ENCODE assay signal across 20 cellular contexts in genomic region chr14:93306844-93307243, GRCh38. TPM values are rescaled to one million over a fixed set of nuclear protein-coding genes. Genes with fewer than 3 reads are reported as not detected.
DNase-seq lines count a peak whose midpoint lies in the region; ATAC-seq, FAIRE-seq and TF ChIP-seq lines count a peak whose summit lies in the region.
"Had no signal": no experiment of that assay in that cellular context is flagged by ENCODE, and none has a peak within 500 bp of the region (broad histone marks: within the 10 kb centered on the region; RNA-seq: fewer than 3 reads in every experiment).

No MANE protein-coding gene starts in this region.

- no peak overlapping the region for H2BK5ac ChIP-seq in IMR-90 (ENCODE audit: low read depth, low read length, poor library complexity, severe bottlenecking)

- intact Hi-C loops in IMR-90 (cut with micrococcal nuclease), result no loop called here
- intact Hi-C loops in K562 (cut with micrococcal nuclease), result no loop called here

- peak overlapping the region; percentile 5 to 56 (median 56) for H3K27ac Mint-ChIP-seq in nephron

- H3K4me1 Mint-ChIP-seq in nephron, result peaks cover 34% of the 10 kb centered on the region

- H2BK120ac ChIP-seq in IMR-90 (ENCODE audit: low read depth, low read length), result no peak overlapping the region

- ATAC-seq in IMR-90 (ENCODE audit: low read depth) (no peak), K562 (no peak), HG02973 (IDR thresholded peaks at IDR 0.05; ENCODE audit: unreplicated experiment) (no peak)
- ATAC-seq: GM12878 had no signal

- H3K27me3 ChIP-seq in IMR-90 (ENCODE audit: control insufficient read depth, insufficient read depth, low read length) (no peaks in the 10 kb centered on the region), K562 (ENCODE audit: control insufficient read depth in 2 of 2, insufficient read depth in 2 of 2, low read length in 2 of 2) (no peaks in the 10 kb centered on the region), osteoblast (ENCODE audit: insufficient read depth, low read length) (no peaks in the 10 kb centered on the region)

- H3K9me3 Mint-ChIP-seq in nephron, result no peaks in the 10 kb centered on the region
- H3K9me3 Mint-ChIP-seq: CD4-positive, alpha-beta memory T cell; H9 had no signal

- H3K9ac ChIP-seq in IMR-90 (ENCODE audit: low read depth, low read length) (no peak overlapping the region), K562 (ENCODE audit: insufficient read depth in 1 of 2, low read depth in 2 of 2, low read length in 2 of 2) (no peak overlapping the region; a peak in 1 of 4 replicates)

- H3K9me1 ChIP-seq in IMR-90 (ENCODE audit: insufficient read depth, low read length) (peaks cover 15% of the 10 kb centered on the region), K562 (ENCODE audit: control insufficient read depth, insufficient read depth, low read length) (no peaks in the 10 kb centered on the region)

- H4K5ac ChIP-seq in IMR-90 (ENCODE audit: low read depth, low read length), result no peak overlapping the region

- BruUV-seq in IMR-90 (replicated peaks; lab: Mats Ljungman, UMichigan) (no TSS peak), K562 (replicated peaks; lab: Mats Ljungman, UMichigan) (no TSS peak)

- no peak overlapping the region for H3K27ac ChIP-seq in IMR-90 (ENCODE audit: insufficient read depth, low read length)
- no peak overlapping the region for H3K27ac ChIP-seq in K562 (ENCODE audit: extremely low read depth, low read depth, low read length)
- no peak overlapping the region for H3K27ac ChIP-seq in osteoblast (ENCODE audit: low read depth, low read length)
- H3K27ac ChIP-seq: C4-2B had no signal

- H2BK20ac ChIP-seq in IMR-90 (ENCODE audit: low read depth, low read length), result no peak overlapping the region

- H3K9me3 ChIP-seq in IMR-90 (ENCODE audit: control insufficient read depth, insufficient read depth, low read length) (no peaks in the 10 kb centered on the region), K562 (replicated peaks; ENCODE audit: control insufficient read depth, insufficient read depth, low read depth, low read length) (no peaks in the 10 kb centered on the region), osteoblast (ENCODE audit: low read depth, low read length) (no peaks in the 10 kb centered on the region)

- no peak overlapping the region for H3K4me2 ChIP-seq in IMR-90 (ENCODE audit: low read depth, low read length)
- no peak overlapping the region for H3K4me2 ChIP-seq in K562 (ENCODE audit: insufficient read depth, low read length)
- no peak overlapping the region for H3K4me2 ChIP-seq in osteoblast (ENCODE audit: insufficient read depth, low read length)

- TF ChIP-seq POLR2A in IMR-90 (IDR thresholded peaks at IDR 0.05; ENCODE audit: low read depth, low read length) (no peak), K562 (conservative IDR thresholded peaks at IDR 0.05) (no peak)

- no peak for TF ChIP-seq EP300 in K562 (IDR thresholded peaks at IDR 0.05; ENCODE audit: low read length)

- 0 out of 2 replicates have a peak, but pooled peaks cover under 1% of the 10 kb centered on the region for H3K36me3 ChIP-seq in IMR-90 (ENCODE audit: control insufficient read depth, insufficient read depth, low read length)
- H3K36me3 ChIP-seq in K562 (ENCODE audit: control insufficient read depth, insufficient read depth, low read length), result no peaks in the 10 kb centered on the region
- no peaks in the 10 kb centered on the region for H3K36me3 ChIP-seq in osteoblast (ENCODE audit: insufficient read depth, low read length)

- no peak for FAIRE-seq in K562 (lab: Jason Lieb, UNC)
- FAIRE-seq: A204.1, GM12878, H1 had no signal

- no peak overlapping the region for H4K8ac ChIP-seq in IMR-90 (ENCODE audit: low read depth in 2 of 2, low read length in 2 of 2)

- CTCF ChIA-PET in IMR-90 (lab: Yijun Ruan, JAX), result no interaction called here
- CTCF ChIA-PET in K562 (lab: Yijun Ruan, JAX; ENCODE audit: low intra/inter-chr PET ratio), result interaction anchor here (0.9 kb wide), 1 partner anchor 73 kb away, joined by 3 read pairs; no protein-coding TSS in a partner anchor

- H3K4me3 ChIP-seq in IMR-90 (ENCODE audit: insufficient read depth, low read depth, low read length) (no peak overlapping the region), K562 (no peak overlapping the region), osteoblast (ENCODE audit: insufficient read depth, low read length) (no peak overlapping the region)
- H3K4me3 ChIP-seq: GM12878 had no signal

- DNase-seq in IMR-90 (no peak), K562 (ENCODE audit: extremely low read depth in 1 of 4, low spot score in 3 of 4) (no peak), osteoblast (ENCODE audit: insufficient read length, low spot score, missing footprints) (no peak), DMS53 treated with DMSO at 0.1 percent for 48 hours (lab: John Stamatoyannopoulos, UW; ENCODE audit: unreplicated experiment) (no peak), GM10266 (ENCODE audit: extremely low spot score) (no peak)
- DNase-seq: AML-193; CD4-positive, alpha-beta memory T cell; DMS153; DMS79 treated with DMSO at 0.1 percent for 48 hours; GF-D8; H9; KBM-7 had no signal

- POLR2A ChIA-PET in IMR-90 (lab: Charles Lee; ENCODE audit: unreplicated experiment), result no interaction called here
- POLR2A ChIA-PET in K562 (lab: Yijun Ruan, JAX), result no interaction called here

- H4K91ac ChIP-seq in IMR-90 (ENCODE audit: insufficient read depth, low read depth, low read length), result no peak overlapping the region

- no peak overlapping the region for H3K4ac ChIP-seq in IMR-90 (ENCODE audit: low read depth, low read length)

- H3K14ac ChIP-seq in IMR-90 (replicated peaks; ENCODE audit: low read depth, low read length), result no peak overlapping the region

- in situ Hi-C loops in IMR-90 (cut with MboI; ENCODE audit: low sequenced_read_pairs) (loop anchor here (25.0 kb wide), 1 partner anchor 1795 kb away; the partner anchor contains the start of gene PPP4R3A), K562 (cut with MboI) (no loop called here)

- H3K27me3 Mint-ChIP-seq in nephron (ENCODE audit: low read depth), result no peaks in the 10 kb centered on the region
- H3K27me3 Mint-ChIP-seq: CD4-positive, alpha-beta memory T cell had no signal

- dilution Hi-C loops in IMR-90 (cut with HindIII; ENCODE audit: low sequenced_read_pairs, unreplicated experiment), result no loop called here

- no peak overlapping the region for H3K23ac ChIP-seq in IMR-90 (ENCODE audit: low read depth, low read length)

- no peaks in the 10 kb centered on the region for H3K36me3 Mint-ChIP-seq in nephron (ENCODE audit: low read depth)

- no peak overlapping the region for H2AK5ac ChIP-seq in IMR-90 (ENCODE audit: low read depth, low read length)

- H3K4me3 Mint-ChIP-seq in nephron, result no peak overlapping the region
- H3K4me3 Mint-ChIP-seq: CD4-positive, alpha-beta memory T cell; H9 had no signal

- H2AK9ac ChIP-seq in IMR-90 (replicated peaks; ENCODE audit: low read depth, low read length, poor library complexity), result no peak overlapping the region

- peaks cover 11% of the 10 kb centered on the region for H3K4me1 ChIP-seq in IMR-90 (ENCODE audit: control insufficient read depth, insufficient read depth, low read length)
- H3K4me1 ChIP-seq in K562 (replicated peaks in 1 of 2; ENCODE audit: control insufficient read depth in 2 of 2, insufficient read depth in 2 of 2, low read length in 2 of 2), result peaks cover 0 to 27% of the 10 kb centered on the region in 2 experiments; a peak in 4 of 5 replicates
- peaks cover 25% of the 10 kb centered on the region for H3K4me1 ChIP-seq in osteoblast (ENCODE audit: insufficient read depth, low read length)

- H2BK15ac ChIP-seq in IMR-90 (ENCODE audit: low read depth, low read length), result no peak overlapping the region

- H4K20me1 ChIP-seq in IMR-90 (ENCODE audit: insufficient read depth, low read length) (peaks cover 37% of the 10 kb centered on the region), K562 (replicated peaks; ENCODE audit: control insufficient read depth, insufficient read depth, low read length) (no peaks in the 10 kb centered on the region; the same call in 1 of the 2 replicates), osteoblast (ENCODE audit: insufficient read depth, low read length) (peaks cover 18% of the 10 kb centered on the region)

- H3K79me1 ChIP-seq in IMR-90 (ENCODE audit: low read depth in 1 of 2, low read length in 2 of 2), result peaks cover 34 to 72% of the 10 kb centered on the region in 2 experiments

- peaks cover 61% of the 10 kb centered on the region for H3K79me2 ChIP-seq in K562 (ENCODE audit: control insufficient read depth, insufficient read depth, low read length)
- H3K79me2 ChIP-seq in osteoblast (ENCODE audit: insufficient read depth, low read length), result peaks cover 85% of the 10 kb centered on the region

- TF ChIP-seq RAD21 in IMR-90 (IDR thresholded peaks at IDR 0.05; ENCODE audit: low read length) (no peak), K562 (CRISPR knock-in tag; conservative IDR thresholded peaks at IDR 0.05 in 1 of 2, IDR thresholded peaks at IDR 0.05 in 1 of 2) (no peak)

- no peak overlapping the region for H3K56ac ChIP-seq in IMR-90 (ENCODE audit: extremely low read depth, insufficient read depth, low read length)

- H2AFZ ChIP-seq in IMR-90 (replicated peaks; ENCODE audit: low read length, poor library complexity) (no peak overlapping the region), K562 (ENCODE audit: low read depth, low read length) (no peak overlapping the region), osteoblast (ENCODE audit: low read length) (no peak overlapping the region)

- H3K18ac ChIP-seq in IMR-90 (ENCODE audit: low read depth, low read length), result no peak overlapping the region

- TF ChIP-seq CTCF in IMR-90 (conservative IDR thresholded peaks at IDR 0.05; ENCODE audit: low read depth, low read length) (no peak), K562 (IDR thresholded peaks at IDR 0.05 in 2 of 3, conservative IDR thresholded peaks at IDR 0.05 in 1 of 3; ENCODE audit: insufficient read depth in 2 of 3, low read depth in 1 of 3, low read length in 3 of 3) (no peak), nephron (IDR thresholded peaks at IDR 0.05; ENCODE audit: unreplicated experiment in 3 of 3) (no peak), osteoblast (IDR thresholded peaks at IDR 0.05; ENCODE audit: extremely low read depth, low read depth, low read length) (no peak), GM10266 (IDR thresholded peaks at IDR 0.05; ENCODE audit: control insufficient read depth, insufficient read depth, low read depth, missing control alignments) (no peak)

RNA-seq across cellular contexts. Expression of gene BTBD7, which starts 26.0 kb away (rescaled TPM):
- total RNA-seq in IMR-90 (2012; rRNA removed), result 30.5 and 30.6 TPM in 2 replicates
- polyA plus RNA-seq in IMR-90 (2012; rRNA removed), result 11.9 and 12.3 TPM in 2 replicates
- 6.0 and 6.6 TPM in 2 replicates for polyA plus RNA-seq in IMR-90 (2012; cell fraction: cytosol; rRNA removed)
- 10.6 and 22.1 TPM in 2 replicates for polyA plus RNA-seq in IMR-90 (2012; cell fraction: nucleus; rRNA removed; ENCODE audit: low replicate concordance)
- total RNA-seq in K562 (2011; cell fraction: chromatin; rRNA removed; ENCODE audit: low replicate concordance), result 9.3 and 32.8 TPM in 2 replicates
- 6.2 and 9.1 TPM in 2 replicates for total RNA-seq in K562 (2011; cell fraction: nucleolus; rRNA removed)
- 11.4 and 16.4 TPM in 2 replicates for total RNA-seq in K562 (2011; cell fraction: nucleoplasm; rRNA removed)
- 5.3 and 5.8 TPM in 2 replicates for total RNA-seq in K562 (2014; rRNA removed)
- total RNA-seq in K562 (2014; rRNA removed; fragmentation: Illumina TruSeq; extraction: Trizol), result 8.5 and 9.6 TPM in 2 replicates
- total RNA-seq in K562 (2015; rRNA removed; fragmentation: Illumina TruSeq; extraction: Trizol), result 8.7 and 9.8 TPM in 2 replicates
- 12.3 and 12.9 TPM in 2 replicates for total RNA-seq in K562 (2021)
- 7.1 and 7.6 TPM in 2 replicates for polyA plus RNA-seq in K562 (2011; rRNA removed)
- polyA plus RNA-seq in K562 (2011; cell fraction: cytosol; rRNA removed), result 5.3 and 6.2 TPM in 2 replicates
- polyA plus RNA-seq in K562 (2011; cell fraction: nucleus; rRNA removed), result 5.9 and 7.2 TPM in 2 replicates
- polyA plus RNA-seq in K562 (2012), result 5.0 TPM in 2 replicates
- 5.8 and 6.2 TPM in 2 replicates for polyA plus RNA-seq in K562 (2014; fragmentation: Illumina TruSeq; extraction: Trizol)
- polyA plus RNA-seq in K562 (2014; fragmentation: Nextera tagmentation; extraction: Ambion mirVana), result 1 to 10 TPM; 2.5 to 4.5 TPM
- 4.5 and 5.2 TPM in 2 replicates for polyA plus RNA-seq in K562 (2014; rRNA removed)
- polyA minus RNA-seq in K562 (2011; rRNA and poly(A)+ RNA removed), result 15.0 and 16.7 TPM in 2 replicates
- 7.6 and 9.7 TPM in 2 replicates for polyA minus RNA-seq in K562 (2011; cell fraction: cytosol; rRNA and poly(A)+ RNA removed)
- polyA minus RNA-seq in K562 (2011; cell fraction: nucleus; rRNA and poly(A)+ RNA removed), result 3.8 and 5.8 TPM in 2 replicates
- total RNA-seq in osteoblast, result 31.1 and 31.5 TPM in 2 replicates

RNA-seq across cellular contexts. Expression of gene COX8C, which starts 40.1 kb away (rescaled TPM):
- total RNA-seq in IMR-90 (2012; rRNA removed) (not detected in 2 replicates), K562 (2014; rRNA removed) (not detected in 2 replicates), K562 (2014; rRNA removed; fragmentation: Illumina TruSeq; extraction: Trizol) (not detected in 2 replicates), K562 (2015; rRNA removed; fragmentation: Illumina TruSeq; extraction: Trizol) (not detected in 2 replicates), K562 (2021) (not detected in 2 replicates), osteoblast (not detected in 2 replicates)
- polyA plus RNA-seq in IMR-90 (2012; rRNA removed) (not detected in 2 replicates), K562 (2011; rRNA removed) (not detected in 2 replicates), K562 (2014; fragmentation: Illumina TruSeq; extraction: Trizol) (not detected in 2 replicates), K562 (2014; fragmentation: Nextera tagmentation; extraction: Ambion mirVana) (not detected), K562 (2014; rRNA removed) (not detected in 2 replicates)
- not detected in 2 replicates for polyA plus RNA-seq in IMR-90 (2012; cell fraction: cytosol; rRNA removed)
- not detected in 2 replicates for polyA plus RNA-seq in IMR-90 (2012; cell fraction: nucleus; rRNA removed; ENCODE audit: low replicate concordance)
- total RNA-seq in K562 (2011; cell fraction: chromatin; rRNA removed; ENCODE audit: low replicate concordance), result not detected in 2 replicates
- not detected in 2 replicates for total RNA-seq in K562 (2011; cell fraction: nucleolus; rRNA removed)
- not detected in 2 replicates for total RNA-seq in K562 (2011; cell fraction: nucleoplasm; rRNA removed)
- not detected in 2 replicates for polyA plus RNA-seq in K562 (2011; cell fraction: cytosol; rRNA removed)
- polyA plus RNA-seq in K562 (2011; cell fraction: nucleus; rRNA removed), result not detected in 2 replicates
- polyA plus RNA-seq in K562 (2012), result not detected in 2 replicates
- polyA minus RNA-seq in K562 (2011; rRNA and poly(A)+ RNA removed), result not detected in 2 replicates
- polyA minus RNA-seq in K562 (2011; cell fraction: cytosol; rRNA and poly(A)+ RNA removed), result not detected in 2 replicates
- not detected in 2 replicates for polyA minus RNA-seq in K562 (2011; cell fraction: nucleus; rRNA and poly(A)+ RNA removed)
- total RNA-seq: CD4-positive, alpha-beta memory T cell; GM12878; H1; H9; HT-29 had no signal
- polyA plus RNA-seq: BJ; CD4-positive, alpha-beta memory T cell; H1 had no signal
